Comparison of ENCODE assay signal across 7 cellular contexts in genomic region chr2:132257592-132258202, GRCh38.
DNase-seq lines count a peak whose midpoint lies in the region; FAIRE-seq and TF ChIP-seq lines count a peak whose summit lies in the region.
"Not testable (repeated sequence)": the region's sequence is repeated elsewhere in the genome, so short reads cannot be mapped to it uniquely, and the experiment has no call there.

No MANE protein-coding gene starts in this region.

- H3K4me2 ChIP-seq in SK-N-SH = not testable (repeated sequence)

- not testable (repeated sequence) for H3K27me3 ChIP-seq in SK-N-SH (ENCODE audit: insufficient read depth); iPS-20b (ENCODE audit: insufficient read depth, low read length)
- peaks cover 15% of the 10 kb centered on the region for H3K27me3 ChIP-seq in brain microvascular endothelial cell (replicated peaks)

- not testable (repeated sequence) for H3K4me1 Mint-ChIP-seq in osteocyte (ENCODE audit: unreplicated experiment)

- FAIRE-seq in GM12891 (lab: Jason Lieb, UNC) = peak; percentile 76

- not testable (repeated sequence) for TF ChIP-seq CTCF in SK-N-SH (IDR thresholded peaks at IDR 0.05); brain microvascular endothelial cell (IDR thresholded peaks at IDR 0.05; ENCODE audit: low read depth, low read length, missing control alignments); epithelial cell of proximal tubule (conservative IDR thresholded peaks at IDR 0.05; ENCODE audit: low read depth, low read length); osteocyte (IDR thresholded peaks at IDR 0.05)

- POLR2A ChIA-PET in SK-N-SH (lab: Yijun Ruan, JAX) = not testable (repeated sequence)

- not testable (repeated sequence) for H3K36me3 Mint-ChIP-seq in osteocyte (ENCODE audit: unreplicated experiment)

- not testable (repeated sequence) for H3K79me2 ChIP-seq in SK-N-SH (ENCODE audit: insufficient read depth)

- not testable (repeated sequence) for H3K9ac ChIP-seq in SK-N-SH; iPS-20b (ENCODE audit: low read depth, low read length)

- H3K4me1 ChIP-seq in SK-N-SH (ENCODE audit: control insufficient read depth in 1 of 2, insufficient read depth in 2 of 2, low read depth in 1 of 2, low read length in 1 of 2); iPS-20b (ENCODE audit: insufficient read depth, low read length): not testable (repeated sequence)

- WGBS in SK-N-SH (ENCODE audit: low lambda C conversion rate) = 7% methylated on average over 24 of the region's 55 CpGs

- in situ Hi-C loops in brain microvascular endothelial cell (cut with HindIII; ENCODE audit: low pct_ligation_motif_present, low sequenced_read_pairs) = not testable (repeated sequence)

- TF ChIP-seq RAD21 in SK-N-SH (IDR thresholded peaks at IDR 0.05; ENCODE audit: low read length) = not testable (repeated sequence)

- TF ChIP-seq EP300 in SK-N-SH (IDR thresholded peaks at IDR 0.05; ENCODE audit: borderline replicate concordance in 1 of 2, low read depth in 1 of 2, low read length in 1 of 2) = not testable (repeated sequence)

- not testable (repeated sequence) for H3K27ac Mint-ChIP-seq in osteocyte (ENCODE audit: unreplicated experiment)

- H3K9me3 Mint-ChIP-seq in osteocyte (ENCODE audit: unreplicated experiment) = peaks cover 12% of the 10 kb centered on the region

- not testable (repeated sequence) for H3K9me3 ChIP-seq in SK-N-SH; iPS-20b (ENCODE audit: insufficient read depth, low read depth, low read length)

- not testable (repeated sequence) for H2AFZ ChIP-seq in SK-N-SH (ENCODE audit: low read depth)

- H3K4me3 ChIP-seq in SK-N-SH (ENCODE audit: low read depth in 2 of 2, low read length in 1 of 2) = peak overlapping the region in 1 of 2 experiments; percentile 31; a peak in 2 of 4 replicates
- peak overlapping the region; percentile 30 for H3K4me3 ChIP-seq in brain microvascular endothelial cell (ENCODE audit: low read depth, low read length)
- H3K4me3 ChIP-seq in epithelial cell of proximal tubule (ENCODE audit: low read depth, low read length) = peak overlapping the region; percentile 31
- H3K4me3 ChIP-seq in iPS-20b (ENCODE audit: low read length) = peak overlapping the region; percentile 46; the same call in 1 of the 2 replicates
- peak overlapping the region in 4 of 7 experiments; percentile 3 to 36 (median 25) for H3K4me3 ChIP-seq in skin epidermis

- not testable (repeated sequence) for H3K27me3 Mint-ChIP-seq in osteocyte (ENCODE audit: unreplicated experiment)

- H3F3A ChIP-seq in SK-N-SH (replicated peaks; ENCODE audit: insufficient read depth) = not testable (repeated sequence)

- not testable (repeated sequence) for DNase-seq in GM12891 (ENCODE audit: insufficient read length, low spot score); brain microvascular endothelial cell; epithelial cell of proximal tubule (ENCODE audit: low read depth)
- peak; percentile 51 for DNase-seq in SK-N-SH
- peak; percentile 83 for DNase-seq in osteocyte (ENCODE audit: extremely low spot score, unreplicated experiment)

- H3K36me3 ChIP-seq in SK-N-SH (replicated peaks in 1 of 2; ENCODE audit: control insufficient read depth in 1 of 2, insufficient read depth in 2 of 2, low read length in 1 of 2); brain microvascular endothelial cell (replicated peaks); iPS-20b (ENCODE audit: insufficient read depth, low read depth, low read length): not testable (repeated sequence)

- H3K9me2 ChIP-seq in SK-N-SH = not testable (repeated sequence)

- CTCF ChIA-PET in SK-N-SH (lab: Yijun Ruan, JAX) = not testable (repeated sequence)

- TF ChIP-seq POLR2A in GM12891 (IDR thresholded peaks at IDR 0.05; ENCODE audit: low read depth, low read length) = not testable (repeated sequence)

- not testable (repeated sequence) for H3K4me3 Mint-ChIP-seq in osteocyte (ENCODE audit: unreplicated experiment)

- not testable (repeated sequence) for H3K27ac ChIP-seq in SK-N-SH (ENCODE audit: low read depth in 2 of 2, low read length in 1 of 2); brain microvascular endothelial cell; iPS-20b (ENCODE audit: low read length); skin epidermis

- H4K20me1 ChIP-seq in SK-N-SH (ENCODE audit: insufficient read depth) = not testable (repeated sequence)
